ENCODE assay signal across 8 cellular contexts in the genomic region with DNA sequence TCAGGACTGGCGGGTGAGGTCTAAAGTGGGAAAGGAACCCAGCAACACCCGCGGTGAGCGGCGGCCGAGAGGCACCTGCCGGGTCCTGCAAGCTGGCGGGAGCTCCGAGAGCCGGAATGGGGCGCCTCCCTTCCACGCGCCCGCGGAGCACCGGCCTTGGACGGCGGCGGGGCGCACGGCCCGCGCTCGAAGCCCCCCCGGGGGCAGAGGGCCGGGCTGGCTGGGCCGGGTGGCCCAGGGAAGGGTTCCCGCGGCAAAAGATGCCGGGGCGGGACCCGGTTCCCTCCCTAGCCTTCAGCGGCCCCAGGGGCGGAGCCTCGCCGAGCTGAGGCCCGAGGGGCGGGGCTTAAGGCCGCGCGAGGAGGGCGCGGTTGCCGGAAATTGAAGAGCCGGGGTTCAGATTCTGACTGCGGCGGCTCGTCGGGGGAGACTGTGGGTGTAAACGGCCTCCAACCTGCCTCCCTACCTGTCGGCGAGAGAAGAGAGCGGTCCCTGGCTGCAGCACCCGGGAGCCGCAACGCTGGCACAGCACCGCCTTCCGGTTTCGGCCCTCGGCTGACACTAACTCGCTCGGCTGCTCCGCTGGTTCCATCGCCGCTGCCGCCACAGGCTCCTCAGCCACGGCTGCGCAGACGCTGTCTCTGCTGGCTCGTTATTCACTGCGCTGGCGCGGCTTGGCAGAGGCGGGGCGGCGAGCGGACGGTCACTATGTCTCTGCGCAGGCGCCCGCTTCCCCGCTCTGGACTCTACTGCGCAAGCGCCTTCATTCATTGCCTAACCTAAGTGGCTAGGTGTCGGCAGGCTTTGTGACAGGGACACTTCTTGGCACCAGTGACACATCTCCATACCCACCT.
A peak's percentile ranks its signal among the peaks of the same experiment; 100 is the strongest.
DNase-seq lines count a peak whose midpoint lies in the region; ATAC-seq and TF ChIP-seq lines count a peak whose summit lies in the region.

Gene RABIF (minus strand): TSS at position 643 of the 854 bp plus-strand sequence. CDS start 51 bp downstream, at position 592.

- H3K27ac Mint-ChIP-seq in central memory CD8-positive, alpha-beta T cell (ENCODE audit: low read depth) = peak within 1 kb of the TSS; percentile 92

- peak; percentile 35 for TF ChIP-seq CTCF in AG09309 (IDR thresholded peaks at IDR 0.05; ENCODE audit: control insufficient read depth, insufficient read depth, low read depth, low read length, missing control alignments)

- H3K4me1 Mint-ChIP-seq in central memory CD8-positive, alpha-beta T cell = peaks cover 17% of the 10 kb centered on the region

- DNase-seq in AG09309 (ENCODE audit: low read depth) (peak; percentile 60), NCI-H345 treated with DMSO at 0.1 percent for 48 hours (lab: John Stamatoyannopoulos, UW; ENCODE audit: unreplicated experiment) (peak; percentile 95), islet precursor cell (peak; percentile 98)
- peak; percentile 90 to 93 (median 92) for DNase-seq in activated CD4-positive, CD25-positive, alpha-beta regulatory T cell (lab: John Stamatoyannopoulos, UW)
- peak; percentile 95 for DNase-seq in central memory CD8-positive, alpha-beta T cell (ENCODE audit: low spot score in 2 of 2)
- DNase-seq in stimulated activated CD4-positive, alpha-beta T cell treated with anti-CD3 and anti-CD28 coated beads, Interleukin-12 subunit alpha, Interleukin-12 subunit beta, amount 100 ng/mL, for 48 hours (ENCODE audit: low read depth in 2 of 3, low spot score in 1 of 3) = peak; percentile 90 to 96 (median 93)

- H3K27me3 Mint-ChIP-seq in central memory CD8-positive, alpha-beta T cell = no peaks in the 10 kb centered on the region

- H3K4me3 ChIP-seq in AG09309 (ENCODE audit: control insufficient read depth, low read depth, low read length) = peak within 1 kb of the TSS; percentile 91

- no peaks in the 10 kb centered on the region for H3K9me3 Mint-ChIP-seq in central memory CD8-positive, alpha-beta T cell

- H3K36me3 Mint-ChIP-seq in central memory CD8-positive, alpha-beta T cell (ENCODE audit: insufficient read depth) = peaks cover 24% of the 10 kb centered on the region

- H3K4me3 Mint-ChIP-seq in central memory CD8-positive, alpha-beta T cell = peak within 1 kb of the TSS; percentile 88

- peak; percentile 90 for ATAC-seq in GM19023 (IDR thresholded peaks at IDR 0.05; ENCODE audit: unreplicated experiment)
- peak; percentile 91 for ATAC-seq in HG03280 (IDR thresholded peaks at IDR 0.05; ENCODE audit: unreplicated experiment)
- peak; percentile 89 for ATAC-seq in central memory CD8-positive, alpha-beta T cell (replicated peaks; ENCODE audit: extremely low read depth, poor library complexity, severe bottlenecking)

Comparison
In these comparisons a context has a peak if more than half of its experiments do, and no peak if none do; other contexts are left out.
1. Peak in every context shown above with its lines: DNase-seq, ATAC-seq and H3K4me3 ChIP-seq.